26 cellular contexts compared by ENCODE assay signal in the genomic region with DNA sequence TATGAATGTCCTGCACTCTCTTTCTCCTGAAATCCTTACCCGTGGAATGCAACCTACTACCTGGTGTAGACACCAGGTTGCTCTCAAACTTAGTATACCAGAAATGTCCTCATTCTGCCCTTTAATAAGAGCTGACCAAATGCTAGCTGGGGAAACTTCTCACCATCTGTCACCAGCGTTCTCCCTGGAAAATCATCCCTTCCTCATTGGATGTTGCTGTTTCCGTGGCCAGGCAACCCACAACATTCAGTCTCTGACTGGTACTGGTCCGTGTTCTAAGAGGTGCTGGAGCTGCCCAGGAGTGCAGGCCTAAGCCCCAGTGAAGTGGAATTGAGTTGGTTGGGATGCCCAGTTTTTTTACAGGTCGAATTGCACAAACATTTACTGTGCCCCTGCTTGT. TPM values are rescaled to one million over a fixed set of nuclear protein-coding genes. Genes with fewer than 3 reads are reported as not detected.
"Had no signal": no experiment of that assay in that cellular context is flagged by ENCODE, and none has a peak within 500 bp of the region (broad histone marks: within the 10 kb centered on the region; RNA-seq: fewer than 3 reads in every experiment).

No MANE protein-coding gene starts in this region.

- H3K9me3 ChIP-seq: ascending aorta, breast epithelium, heart right ventricle, sigmoid colon, testis had no signal

- H3K4me3 ChIP-seq: ascending aorta, breast epithelium, heart right ventricle, sigmoid colon, smooth muscle cell, testis had no signal

- H3K27me3 Mint-ChIP-seq: activated CD8-positive, alpha-beta memory T cell treated with anti-CD3 and anti-CD28 coated beads, Interleukin-2, amount 10 ng/mL, durations not matched to agents 7 days and 5 days; activated CD8-positive, alpha-beta T cell treated with anti-CD3 and anti-CD28 coated beads for 36 hours; activated naive CD4-positive, alpha-beta T cell treated with anti-CD3 and anti-CD28 coated beads, Interleukin-2, amount 50 U/mL, for 24 hours; central memory CD8-positive, alpha-beta T cell; naive B cell; T-helper 17 cell had no signal

- H3K36me3 ChIP-seq: breast epithelium had no signal

- DNase-seq: activated CD4-positive, alpha-beta T cell treated with anti-CD3 and anti-CD28 coated beads for 48 hours; activated CD8-positive, alpha-beta memory T cell treated with anti-CD3 and anti-CD28 coated beads, Interleukin-2, amount 10 ng/mL, durations not matched to agents 7 days and 5 days; activated CD8-positive, alpha-beta T cell treated with anti-CD3 and anti-CD28 coated beads for 36 hours; activated gamma-delta T cell; activated T-cell treated with anti-CD3 and anti-CD28 coated beads for 4 hours; cortex of kidney; heart right ventricle; islet precursor cell; left cardiac atrium; mesendoderm; naive B cell; sigmoid colon; stimulated activated CD4-positive, alpha-beta T cell treated with anti-CD3 and anti-CD28 coated beads, Interleukin-15, amount 100 ng/mL, for 24 hours; stimulated activated CD8-positive, alpha-beta memory T cell treated with anti-CD3 and anti-CD28 coated beads, Interleukin-4, amount 100 ng/mL, for 48 hours; stimulated activated naive CD4-positive, alpha-beta T cell; SW 1271; T-helper 17 cell; testis; trophoblast cell had no signal

- H3K27me3 ChIP-seq: ascending aorta, breast epithelium, heart right ventricle, sigmoid colon, testis had no signal

- H3K27ac Mint-ChIP-seq: activated CD8-positive, alpha-beta memory T cell treated with anti-CD3 and anti-CD28 coated beads, Interleukin-2, amount 10 ng/mL, durations not matched to agents 7 days and 5 days; activated naive CD4-positive, alpha-beta T cell treated with anti-CD3 and anti-CD28 coated beads, Interleukin-2, amount 50 U/mL, for 24 hours had no signal

- FAIRE-seq: endometrium had no signal

- H3K9me3 Mint-ChIP-seq: activated CD8-positive, alpha-beta T cell treated with anti-CD3 and anti-CD28 coated beads for 36 hours; activated naive CD4-positive, alpha-beta T cell treated with anti-CD3 and anti-CD28 coated beads, Interleukin-2, amount 50 U/mL, for 24 hours; central memory CD8-positive, alpha-beta T cell had no signal

- H3K4me3 Mint-ChIP-seq: activated CD8-positive, alpha-beta memory T cell treated with anti-CD3 and anti-CD28 coated beads, Interleukin-2, amount 10 ng/mL, durations not matched to agents 7 days and 5 days; activated CD8-positive, alpha-beta T cell treated with anti-CD3 and anti-CD28 coated beads for 36 hours; activated naive CD4-positive, alpha-beta T cell treated with anti-CD3 and anti-CD28 coated beads, Interleukin-2, amount 50 U/mL, for 24 hours; central memory CD8-positive, alpha-beta T cell; naive B cell; T-helper 17 cell had no signal

- H3K4me1 ChIP-seq: ascending aorta, breast epithelium, sigmoid colon, testis had no signal

RNA-seq across cellular contexts. Expression of gene CNIH2, which starts 50.3 kb away (rescaled TPM):
- total RNA-seq: ascending aorta, left cardiac atrium, omental fat pad had no signal
